ENCODE assay signal across 11 cellular contexts in the genomic region with DNA sequence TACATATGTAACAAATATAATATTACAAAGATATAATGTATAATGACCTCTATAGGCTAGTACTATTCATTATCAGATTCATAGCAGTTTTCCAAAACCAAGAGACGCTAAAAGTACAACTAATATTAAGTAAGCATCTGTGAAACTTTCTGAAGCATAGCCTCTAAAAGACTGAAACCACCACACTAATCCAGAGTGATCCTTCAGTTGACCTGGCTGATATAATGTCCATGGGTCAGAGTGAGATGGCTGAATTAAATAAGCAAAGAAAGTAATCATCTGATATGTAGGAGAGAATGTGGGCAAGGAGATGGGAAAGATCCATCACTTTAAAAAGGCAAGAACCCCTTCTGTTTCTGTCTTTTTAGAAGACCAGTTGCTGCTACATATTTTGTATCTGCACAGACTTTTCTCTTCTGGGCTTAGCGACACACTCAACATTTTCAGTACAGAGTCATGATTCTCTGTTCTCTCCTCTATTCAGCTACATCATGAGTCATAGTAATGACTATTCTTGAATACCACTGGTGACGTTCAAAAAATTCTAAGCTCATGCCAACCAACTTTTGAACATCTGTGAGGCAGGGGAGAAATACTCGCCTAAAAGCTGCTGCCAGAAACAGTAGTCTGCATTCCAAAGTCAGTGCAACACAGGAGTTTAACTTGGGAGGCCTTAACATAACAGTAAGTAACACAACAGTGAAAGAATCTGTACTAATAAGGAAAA.
A peak's percentile ranks its signal among the peaks of the same experiment; 100 is the strongest.
DNase-seq lines count a peak whose midpoint lies in the region; ATAC-seq and TF ChIP-seq lines count a peak whose summit lies in the region.
"Had no signal": no experiment of that assay in that cellular context is flagged by ENCODE, and none has a peak within 500 bp of the region (broad histone marks: within the 10 kb centered on the region; RNA-seq: fewer than 3 reads in every experiment).

No MANE protein-coding gene starts in this region.

- peak overlapping the region; percentile 66; the same call in 1 of the 2 replicates for H3K23ac ChIP-seq in IMR-90 (ENCODE audit: low read depth, low read length)

- WGBS in IMR-90 (ENCODE audit: extremely low coverage in 2 of 2, insufficient read length in 1 of 2), 2 experiments: 0% methylated on average over 1 of the region's 4 CpGs; no CpG with 5 or more reads in 1 of the 2 experiments

- H3K27ac ChIP-seq in AG04450 (ENCODE audit: low read depth, low read length) (peak overlapping the region; percentile 71), IMR-90 (ENCODE audit: insufficient read depth, low read length) (peak overlapping the region; percentile 57), left lung (no peak overlapping the region)

- peak overlapping the region; percentile 23 for H3K4me3 ChIP-seq in AG04450 (ENCODE audit: low read depth, low read length)
- H3K4me3 ChIP-seq in IMR-90 (ENCODE audit: insufficient read depth, low read depth, low read length): peak overlapping the region; percentile 30; the same call in 1 of the 2 replicates
- no peak overlapping the region for H3K4me3 ChIP-seq in choroid plexus epithelial cell (ENCODE audit: low read depth, low read length)
- no peak overlapping the region for H3K4me3 ChIP-seq in left lung

- no TSS peak for BruUV-seq in IMR-90 (replicated peaks; lab: Mats Ljungman, UMichigan)

- H3K4me1 ChIP-seq in IMR-90 (ENCODE audit: control insufficient read depth, insufficient read depth, low read length): peaks cover 11% of the 10 kb centered on the region
- no peaks in the 10 kb centered on the region for H3K4me1 ChIP-seq in left lung

- peak overlapping the region; percentile 99 for H2BK5ac ChIP-seq in IMR-90 (ENCODE audit: low read depth, low read length, poor library complexity, severe bottlenecking)

- H3K4ac ChIP-seq in IMR-90 (ENCODE audit: low read depth, low read length): peak overlapping the region; percentile 34; the same call in 1 of the 2 replicates

- ATAC-seq in IMR-90 (ENCODE audit: low read depth) (peak; percentile 97), left lung (peak; percentile 84), GM21717 (IDR thresholded peaks at IDR 0.05; ENCODE audit: unreplicated experiment) (no peak), HG02981 (IDR thresholded peaks at IDR 0.05; ENCODE audit: unreplicated experiment) (no peak)

- peaks cover 8% of the 10 kb centered on the region; the same call in 1 of the 2 replicates for H3K9me1 ChIP-seq in IMR-90 (ENCODE audit: insufficient read depth, low read length)

- H3K9me3 ChIP-seq in AG04450 (ENCODE audit: control insufficient read depth, insufficient read depth, low read length): no peaks in the 10 kb centered on the region
- H3K9me3 ChIP-seq in IMR-90 (ENCODE audit: control insufficient read depth, insufficient read depth, low read length): no peaks in the 10 kb centered on the region
- no peaks in the 10 kb centered on the region for H3K9me3 ChIP-seq in left lung

- H3K14ac ChIP-seq in IMR-90 (replicated peaks; ENCODE audit: low read depth, low read length): peak overlapping the region; percentile 57; the same call in 1 of the 2 replicates

- peak overlapping the region; percentile 76; the same call in 1 of the 2 replicates for H2BK20ac ChIP-seq in IMR-90 (ENCODE audit: low read depth, low read length)

- H2AK5ac ChIP-seq in IMR-90 (ENCODE audit: low read depth, low read length): no peak overlapping the region

- peak overlapping the region; percentile 98 for H3K4me2 ChIP-seq in IMR-90 (ENCODE audit: low read depth, low read length)

- peaks cover 22 to 62% of the 10 kb centered on the region in 2 experiments for H3K79me1 ChIP-seq in IMR-90 (ENCODE audit: low read depth in 1 of 2, low read length in 2 of 2)

- CTCF ChIA-PET in AG04450 (lab: Charles Lee): no interaction called here
- CTCF ChIA-PET in IMR-90 (lab: Yijun Ruan, JAX): interaction anchor here (0.6 to 0.9 kb wide), 2 partner anchors 26 to 107 kb away, joined by 3 to 4 read pairs; no protein-coding TSS in a partner anchor

- TF ChIP-seq RAD21 in IMR-90 (IDR thresholded peaks at IDR 0.05; ENCODE audit: low read length): peak; percentile 15; the same call in 1 of the 2 replicates

- TF ChIP-seq CTCF in AG04450 (IDR thresholded peaks at IDR 0.05; ENCODE audit: low read depth, low read length) (no peak), IMR-90 (conservative IDR thresholded peaks at IDR 0.05; ENCODE audit: low read depth, low read length) (no peak), choroid plexus epithelial cell (conservative IDR thresholded peaks at IDR 0.05; ENCODE audit: low read depth, low read length) (no peak), left lung (IDR thresholded peaks at IDR 0.05) (no peak)

- no peak overlapping the region for H2BK15ac ChIP-seq in IMR-90 (ENCODE audit: low read depth, low read length)

- no peak overlapping the region for H2AFZ ChIP-seq in IMR-90 (replicated peaks; ENCODE audit: low read length, poor library complexity)

- POLR2A ChIA-PET in AG04450 (lab: Yijun Ruan, JAX) (interaction anchor here (0.6 to 0.7 kb wide), 2 partner anchors 106 to 312 kb away, joined by 3 read pairs; no protein-coding TSS in a partner anchor), IMR-90 (lab: Charles Lee; ENCODE audit: unreplicated experiment) (no interaction called here)

- intact Hi-C loops in IMR-90 (cut with micrococcal nuclease) (loop anchor here (1.0 to 10.0 kb wide), 2 partner anchors 149 to 246 kb away; partner anchors contain the start of gene MAGI1), left lung (cut with DNase I) (no loop called here)

- H4K5ac ChIP-seq in IMR-90 (ENCODE audit: low read depth, low read length): peak overlapping the region; percentile 87; the same call in 1 of the 2 replicates

- in situ Hi-C loops in IMR-90 (cut with MboI; ENCODE audit: low sequenced_read_pairs): no loop called here

- dilution Hi-C loops in IMR-90 (cut with HindIII; ENCODE audit: low sequenced_read_pairs, unreplicated experiment): no loop called here

- H3K18ac ChIP-seq in IMR-90 (ENCODE audit: low read depth, low read length): peak overlapping the region; percentile 97; the same call in 1 of the 2 replicates

- peak overlapping the region; percentile 63 for H3K56ac ChIP-seq in IMR-90 (ENCODE audit: extremely low read depth, insufficient read depth, low read length)

- H3K36me3 ChIP-seq in IMR-90 (ENCODE audit: control insufficient read depth, insufficient read depth, low read length) (no peaks in the 10 kb centered on the region), left lung (no peaks in the 10 kb centered on the region)

- no peak overlapping the region for H4K91ac ChIP-seq in IMR-90 (ENCODE audit: insufficient read depth, low read depth, low read length)

- peak overlapping the region; percentile 79 for H2BK120ac ChIP-seq in IMR-90 (ENCODE audit: low read depth, low read length)

- H3K27me3 ChIP-seq in AG04450 (ENCODE audit: control insufficient read depth, insufficient read depth, low read length): no peaks in the 10 kb centered on the region
- no peaks in the 10 kb centered on the region for H3K27me3 ChIP-seq in IMR-90 (ENCODE audit: control insufficient read depth, insufficient read depth, low read length)
- no peaks in the 10 kb centered on the region for H3K27me3 ChIP-seq in left lung

- DNase-seq in AG04450 (ENCODE audit: low read depth, low spot score) (peak; percentile 89), IMR-90 (peak; percentile 98), choroid plexus epithelial cell (ENCODE audit: low read depth) (peak; percentile 97), left lung (no peak), globus pallidus (ENCODE audit: low spot score) (no peak)
- no peak for DNase-seq in stimulated activated CD4-positive, alpha-beta T cell treated with anti-CD3 and anti-CD28 coated beads, Interleukin-2, amount 100 ng/mL, for 48 hours
- DNase-seq: activated naive CD8-positive, alpha-beta T cell treated with anti-CD3 and anti-CD28 coated beads for 36 hours; CD4-positive, CD25-positive, alpha-beta regulatory T cell; NCI-H1417 had no signal

- peak overlapping the region; percentile 53; the same call in 1 of the 2 replicates for H3K9ac ChIP-seq in IMR-90 (ENCODE audit: low read depth, low read length)

- TF ChIP-seq POLR2A in IMR-90 (IDR thresholded peaks at IDR 0.05; ENCODE audit: low read depth, low read length): peak; percentile 44; the same call in 1 of the 2 replicates

- H4K20me1 ChIP-seq in IMR-90 (ENCODE audit: insufficient read depth, low read length): peaks cover 9% of the 10 kb centered on the region; the same call in 1 of the 2 replicates

- no peak overlapping the region for H2AK9ac ChIP-seq in IMR-90 (replicated peaks; ENCODE audit: low read depth, low read length, poor library complexity)

- H4K8ac ChIP-seq in IMR-90 (ENCODE audit: low read depth in 2 of 2, low read length in 2 of 2): peak overlapping the region in 1 of 2 experiments; percentile 47; a peak in 2 of 4 replicates

TF ChIP-seq in IMR-90, 13 proteins besides CTCF, POLR2A, EP300 and RAD21:
- TF ChIP-seq BHLHE40 (IDR thresholded peaks at IDR 0.05; ENCODE audit: low read depth, low read length) (peak; percentile 67; the same call in 1 of the 2 replicates), MAFK (IDR thresholded peaks at IDR 0.05; ENCODE audit: low read depth, low read length) (no peak), FOS (IDR thresholded peaks at IDR 0.05; ENCODE audit: low read depth, low read length) (peak; percentile 96), CEBPB (IDR thresholded peaks at IDR 0.05; ENCODE audit: low read depth, low read length) (peak; percentile 27; the same call in 1 of the 2 replicates), RCOR1 (IDR thresholded peaks at IDR 0.05; ENCODE audit: insufficient replicate concordance, low read length) (no peak), SMC3 (IDR thresholded peaks at IDR 0.05; ENCODE audit: low read depth, low read length) (0 out of 2 replicates have a peak, but pooled peaks have one; percentile 3), NFE2L2 (IDR thresholded peaks at IDR 0.05; ENCODE audit: low read depth, low read length) (peak; percentile 58)
TF ChIP-seq in IMR-90: peak in this region for 5.

Comparison
In these comparisons a context has a peak if more than half of its experiments do, and no peak if none do; other contexts are left out.
1. DNase-seq: peak in AG04450 (single experiment), IMR-90 (single experiment) and choroid plexus epithelial cell (single experiment); none in left lung (0 of 2), globus pallidus (single experiment) and stimulated activated CD4-positive, alpha-beta T cell treated with anti-CD3 and anti-CD28 coated beads, Interleukin-2, amount 100 ng/mL, for 48 hours (0 of 2).
2. H3K27ac ChIP-seq: peak in AG04450 (single experiment) and IMR-90 (single experiment); none in left lung (0 of 2).
3. H3K4me3 ChIP-seq: peak in AG04450 (single experiment) and IMR-90 (single experiment); none in choroid plexus epithelial cell (single experiment) and left lung (0 of 2).
4. ATAC-seq: peak in IMR-90 (single experiment) and left lung (single experiment); none in GM21717 (single experiment) and HG02981 (single experiment).